25 cellular contexts compared by ENCODE assay signal in genomic region chr12:104438134-104438533, GRCh38. TPM values are rescaled to one million over a fixed set of nuclear protein-coding genes. Genes with fewer than 3 reads are reported as not detected.
"Had no signal": no experiment of that assay in that cellular context is flagged by ENCODE, and none has a peak within 500 bp of the region (broad histone marks: within the 10 kb centered on the region; RNA-seq: fewer than 3 reads in every experiment).

No MANE protein-coding gene starts in this region.

- H3K27me3 ChIP-seq: MG63 had no signal

- H3K36me3 ChIP-seq: MG63 had no signal

- H3K9me3 ChIP-seq: MG63, SK-N-SH had no signal

- H3K9ac ChIP-seq: SK-N-SH had no signal

- DNase-seq: IMR-90, Karpas-422, KG1, MG63, NCI-H1092, NCI-H1105 treated with DMSO at 0.1 percent for 48 hours, NCI-H1417 treated with DMSO at 0.1 percent for 48 hours, NCI-H146, NCI-H1694 treated with DMSO at 0.1 percent for 48 hours, NCI-H1930, NCI-H2081, NCI-H2171, NCI-H226, NCI-H446, NCI-H510A, NCI-H524 treated with DMSO at 0.1 percent for 48 hours, NCI-H69, NCI-H774, PC-3, SHP77, SK-N-SH, SW 1271 had no signal

- FAIRE-seq: HepG2 had no signal

- H3K4me2 ChIP-seq: SK-N-SH had no signal

- H3K4me3 ChIP-seq: MG63 had no signal

- H3K27ac ChIP-seq: RWPE1 had no signal

- ATAC-seq: HepG2, Panc1, PC-3 had no signal

RNA-seq across cellular contexts. Expression of gene CHST11, which starts 18.6 kb away (rescaled TPM):
- total RNA-seq: HepG2 had no signal
